Comparison of ENCODE assay signal across 18 cellular contexts in the genomic region with DNA sequence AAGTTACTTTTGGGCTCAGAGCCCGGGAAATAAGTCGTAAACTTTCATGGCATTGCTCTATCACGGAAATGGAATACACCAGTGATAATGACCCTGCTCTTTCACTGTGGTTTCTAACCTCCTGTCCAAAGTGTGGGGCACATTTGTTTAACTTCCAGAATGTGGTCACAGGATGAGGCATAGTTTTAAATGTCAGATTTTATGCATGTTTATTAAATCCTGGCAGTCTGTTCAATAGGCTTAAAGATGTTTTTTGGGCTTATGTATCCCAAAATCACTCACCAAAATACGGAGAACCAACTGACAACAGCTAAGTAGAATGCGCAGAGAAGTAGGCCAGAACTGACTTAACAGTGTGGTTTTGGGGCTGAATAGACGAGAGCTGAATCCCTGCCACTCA. TPM values are rescaled to one million over a fixed set of nuclear protein-coding genes. Genes with fewer than 3 reads are reported as not detected.
A peak's percentile ranks its signal among the peaks of the same experiment; 100 is the strongest.
DNase-seq lines count a peak whose midpoint lies in the region; ATAC-seq and TF ChIP-seq lines count a peak whose summit lies in the region.
"Had no signal": no experiment of that assay in that cellular context is flagged by ENCODE, and none has a peak within 500 bp of the region (broad histone marks: within the 10 kb centered on the region; RNA-seq: fewer than 3 reads in every experiment).

No MANE protein-coding gene starts in this region.

- H3F3A ChIP-seq in smooth muscle cell (ENCODE audit: low read depth), result no peaks in the 10 kb centered on the region

- peaks cover 89% of the 10 kb centered on the region for H3K36me3 Mint-ChIP-seq in activated CD4-positive, alpha-beta T cell treated with anti-CD3 and anti-CD28 coated beads, Interleukin-2, amount 10 ng/mL, durations not matched to agents 7 days and 5 days (ENCODE audit: low read depth)
- H3K36me3 Mint-ChIP-seq in effector memory CD8-positive, alpha-beta T cell (ENCODE audit: insufficient read depth), result peaks cover 82% of the 10 kb centered on the region

- POLR2A ChIA-PET in activated CD4-positive, alpha-beta T cell treated with anti-CD3 and anti-CD28 coated beads, Interleukin-2, amount 10 ng/mL, durations not matched to agents 7 days and 5 days (lab: Charles Lee), result no interaction called here

- no peak for ATAC-seq in effector memory CD8-positive, alpha-beta T cell (replicated peaks)
- ATAC-seq in HG02970 (IDR thresholded peaks at IDR 0.05; ENCODE audit: low FRiP score, unreplicated experiment) (no peak), GM18873 (IDR thresholded peaks at IDR 0.05; ENCODE audit: low FRiP score, unreplicated experiment) (no peak)
- ATAC-seq: A549 had no signal

- H3K27ac Mint-ChIP-seq in activated CD4-positive, alpha-beta T cell treated with anti-CD3 and anti-CD28 coated beads, Interleukin-2, amount 10 ng/mL, durations not matched to agents 7 days and 5 days, result peak overlapping the region; percentile 43
- peak overlapping the region; percentile 86 to 92 for H3K27ac Mint-ChIP-seq in effector memory CD8-positive, alpha-beta T cell

- no peaks in the 10 kb centered on the region for H3K4me1 ChIP-seq in smooth muscle cell (ENCODE audit: low read depth)
- H3K4me1 ChIP-seq: A549, adrenal gland, colonic mucosa, testis had no signal

- WGBS in smooth muscle cell (ENCODE audit: low lambda C conversion rate), result 58% methylated on average over 6 of the region's 6 CpGs

- no peaks in the 10 kb centered on the region for H4K20me1 ChIP-seq in smooth muscle cell (ENCODE audit: low read depth)

- peaks cover 81% of the 10 kb centered on the region for H3K4me1 Mint-ChIP-seq in activated CD4-positive, alpha-beta T cell treated with anti-CD3 and anti-CD28 coated beads, Interleukin-2, amount 10 ng/mL, durations not matched to agents 7 days and 5 days
- H3K4me1 Mint-ChIP-seq in effector memory CD8-positive, alpha-beta T cell (ENCODE audit: low read depth in 2 of 2), result peaks cover 86 to 91% of the 10 kb centered on the region in 2 donors

- DNase-seq in activated CD4-positive, alpha-beta T cell treated with anti-CD3 and anti-CD28 coated beads, Interleukin-2, amount 10 ng/mL, durations not matched to agents 7 days and 5 days, result no peak
- DNase-seq in activated CD4-positive, alpha-beta T cell treated with anti-CD3 and anti-CD28 coated beads, Interleukin-2, amount 50 U/mL, for 48 hours, result no peak
- DNase-seq in MG63 (peak; percentile 70), smooth muscle cell (lab: John Stamatoyannopoulos, UW; ENCODE audit: unreplicated experiment) (no peak), CD1c-positive myeloid dendritic cell (ENCODE audit: extremely low spot score) (no peak)
- no peak for DNase-seq in effector memory CD8-positive, alpha-beta T cell
- DNase-seq: colonic mucosa, DMS79 treated with DMSO at 0.1 percent for 48 hours, esophagus squamous epithelium, Karpas-422, NCI-H1930, NCI-H82, spleen, testis had no signal

- H3K9me3 ChIP-seq in MG63 (no peaks in the 10 kb centered on the region), smooth muscle cell (replicated peaks; ENCODE audit: low read depth) (no peaks in the 10 kb centered on the region)
- H3K9me3 ChIP-seq: A549, adrenal gland, colonic mucosa, esophagus squamous epithelium, spleen, testis had no signal

- H3K4me3 ChIP-seq in MG63, result no peak overlapping the region
- no peak overlapping the region for H3K4me3 ChIP-seq in smooth muscle cell
- H3K4me3 ChIP-seq: A549, adrenal gland, colonic mucosa, testis had no signal

- peaks cover 6% of the 10 kb centered on the region for H3K36me3 ChIP-seq in MG63
- H3K36me3 ChIP-seq in smooth muscle cell (ENCODE audit: low read depth), result no peaks in the 10 kb centered on the region

- no peaks in the 10 kb centered on the region for H3K9me3 Mint-ChIP-seq in activated CD4-positive, alpha-beta T cell treated with anti-CD3 and anti-CD28 coated beads, Interleukin-2, amount 10 ng/mL, durations not matched to agents 7 days and 5 days
- H3K9me3 Mint-ChIP-seq in effector memory CD8-positive, alpha-beta T cell, result no peaks in the 10 kb centered on the region

- H3K79me2 ChIP-seq in smooth muscle cell (ENCODE audit: low read depth), result no peaks in the 10 kb centered on the region

- CTCF ChIA-PET in activated CD4-positive, alpha-beta T cell treated with anti-CD3 and anti-CD28 coated beads, Interleukin-2, amount 10 ng/mL, durations not matched to agents 7 days and 5 days (lab: Charles Lee), result interaction anchor here (1.0 to 1.9 kb wide), 6 partner anchors 9 to 184 kb away, joined by 3 to 9 read pairs (median 4); no protein-coding TSS in a partner anchor

- no peaks in the 10 kb centered on the region for H3K27me3 Mint-ChIP-seq in activated CD4-positive, alpha-beta T cell treated with anti-CD3 and anti-CD28 coated beads, Interleukin-2, amount 10 ng/mL, durations not matched to agents 7 days and 5 days
- no peaks in the 10 kb centered on the region for H3K27me3 Mint-ChIP-seq in effector memory CD8-positive, alpha-beta T cell

- no peak overlapping the region for H3K9ac ChIP-seq in smooth muscle cell (ENCODE audit: low read depth)

- TF ChIP-seq CTCF in smooth muscle cell (IDR thresholded peaks at IDR 0.05; ENCODE audit: borderline replicate concordance, insufficient read depth, poor library complexity, severe bottlenecking), result no peak

- H3K27me3 ChIP-seq in MG63 (no peaks in the 10 kb centered on the region), smooth muscle cell (ENCODE audit: low read depth) (no peaks in the 10 kb centered on the region)
- H3K27me3 ChIP-seq: adrenal gland, colonic mucosa, esophagus squamous epithelium, spleen, testis had no signal

- H3K4me3 Mint-ChIP-seq in activated CD4-positive, alpha-beta T cell treated with anti-CD3 and anti-CD28 coated beads, Interleukin-2, amount 10 ng/mL, durations not matched to agents 7 days and 5 days, result no peak overlapping the region
- H3K4me3 Mint-ChIP-seq in effector memory CD8-positive, alpha-beta T cell, result peak overlapping the region; percentile 47 to 87

- no peak overlapping the region for H2AFZ ChIP-seq in smooth muscle cell (ENCODE audit: low read depth)

- H3K4me2 ChIP-seq in smooth muscle cell, result peak overlapping the region; percentile 24
- H3K4me2 ChIP-seq: A549 had no signal

- peak overlapping the region; percentile 4 for H3K27ac ChIP-seq in smooth muscle cell (ENCODE audit: low read depth)
- H3K27ac ChIP-seq: A549, adrenal gland, colonic mucosa, testis had no signal

RNA-seq across cellular contexts. Expression of a gene that starts 5.1 kb away (rescaled TPM):
- 10 to 100 TPM; 17.6 to 18.0 TPM for total RNA-seq in activated CD4-positive, alpha-beta T cell treated with anti-CD3 and anti-CD28 coated beads, Interleukin-2, amount 10 ng/mL, durations not matched to agents 7 days and 5 days
- not detected in 2 replicates for total RNA-seq in MG63 (2014; rRNA removed; shearing (Covaris generic); ENCODE audit: low replicate concordance)
- 0.13 and 0.81 TPM in 2 replicates for total RNA-seq in smooth muscle cell
- 0.19 and 0.35 TPM in 2 replicates for polyA plus RNA-seq in smooth muscle cell
- polyA plus RNA-seq: A549 had no signal

RNA-seq across cellular contexts. Expression of a gene that starts 47.2 kb away (rescaled TPM):
- total RNA-seq in activated CD4-positive, alpha-beta T cell treated with anti-CD3 and anti-CD28 coated beads, Interleukin-2, amount 10 ng/mL, durations not matched to agents 7 days and 5 days, result 10 to 100 TPM; 15.1 to 15.7 TPM
- 10.5 and 12.6 TPM in 2 replicates for total RNA-seq in MG63 (2014; rRNA removed; shearing (Covaris generic); ENCODE audit: low replicate concordance)
- 19.0 and 20.9 TPM in 2 replicates for total RNA-seq in smooth muscle cell
- polyA plus RNA-seq in smooth muscle cell, result 4.5 and 7.4 TPM in 2 replicates

Comparison
In these comparisons a context has a peak if more than half of its experiments do, and no peak if none do; other contexts are left out.
1. RNA of a gene that starts 5.1 kb away (total RNA-seq): 17.6 to 18.0 TPM in activated CD4-positive, alpha-beta T cell treated with anti-CD3 and anti-CD28 coated beads, Interleukin-2, amount 10 ng/mL, durations not matched to agents 7 days and 5 days; 0.13 to 0.81 TPM in smooth muscle cell and not detected in MG63; every median in the first group is over 10 times any median in the second.